ENCODE assay signal across 8 cellular contexts in genomic region chr3:58585005-58585786, GRCh38. TPM values are rescaled to one million over a fixed set of nuclear protein-coding genes. Genes with fewer than 3 reads are reported as not detected.
DNase-seq lines count a peak whose midpoint lies in the region; TF ChIP-seq lines count a peak whose summit lies in the region.

No MANE protein-coding gene starts in this region.

- H3K27me3 Mint-ChIP-seq in brain, result no peaks in the 10 kb centered on the region

- H3K27ac Mint-ChIP-seq in brain, result peak overlapping the region; percentile 0 to 94 (median 77)

- H3K4me3 ChIP-seq in HEK293 (ENCODE audit: low read depth, low read length) (peak overlapping the region; percentile 37), iPS-20b (ENCODE audit: low read length) (peak overlapping the region; percentile 62), skeletal muscle satellite cell (ENCODE audit: low read length) (peak overlapping the region; percentile 75)

- no peak overlapping the region for H3K27ac ChIP-seq in HEK293 (ENCODE audit: extremely low read depth, low read depth, low read length)
- H3K27ac ChIP-seq in iPS-20b (ENCODE audit: low read length), result no peak overlapping the region

- DNase-seq in GM04504 (ENCODE audit: low read depth) (peak; percentile 35), NCI-H1048 (lab: John Stamatoyannopoulos, UW) (peak; percentile 45), T-helper 9 cell (peak; percentile 32), NAMALWA (ENCODE audit: low spot score) (no peak)

- H3K9me3 ChIP-seq in HEK293 (ENCODE audit: control insufficient read depth, insufficient read depth, low read depth, low read length), result no peaks in the 10 kb centered on the region
- no peaks in the 10 kb centered on the region for H3K9me3 ChIP-seq in iPS-20b (ENCODE audit: insufficient read depth, low read depth, low read length)
- H3K9me3 ChIP-seq in skeletal muscle satellite cell (replicated peaks; ENCODE audit: low read length), result no peaks in the 10 kb centered on the region

- CTCF ChIA-PET in HEK293 (lab: Yijun Ruan, JAX), result interaction anchor here (0.7 to 1.9 kb wide), 8 partner anchors 9 to 297 kb away, joined by 3 to 8 read pairs (median 3); partner anchors contain the start of gene FAM107A

- H3K27me3 ChIP-seq in iPS-20b (ENCODE audit: insufficient read depth, low read length) (peaks cover 47% of the 10 kb centered on the region), skeletal muscle satellite cell (ENCODE audit: control insufficient read depth, insufficient read depth, low read length) (peaks cover 27% of the 10 kb centered on the region)

- H3K4me1 ChIP-seq in HEK293 (ENCODE audit: control insufficient read depth, insufficient read depth, low read length) (0 out of 2 replicates have a peak, but pooled peaks cover 3% of the 10 kb centered on the region), iPS-20b (ENCODE audit: insufficient read depth, low read length) (peaks cover 14% of the 10 kb centered on the region; the same call in 1 of the 2 replicates), skeletal muscle satellite cell (ENCODE audit: control insufficient read depth, insufficient read depth, low read length) (peaks cover 11% of the 10 kb centered on the region)

- H3K9me3 Mint-ChIP-seq in brain, result peaks cover 0 to 13% (median 7%) of the 10 kb centered on the region in 5 experiments

- peaks cover 62% of the 10 kb centered on the region for H3K4me1 Mint-ChIP-seq in brain

- no peak overlapping the region for H3K9ac ChIP-seq in iPS-20b (ENCODE audit: low read depth, low read length)
- peak overlapping the region; percentile 74 for H3K9ac ChIP-seq in skeletal muscle satellite cell (ENCODE audit: low read depth, low read length)

- TF ChIP-seq CTCF in HEK293 (tag by site-specific recombination; IDR thresholded peaks at IDR 0.05), result peak; percentile 72
- TF ChIP-seq CTCF in brain (conservative IDR thresholded peaks at IDR 0.05), result peak; percentile 55 to 82

- peak overlapping the region; percentile 97 for H3K4me2 ChIP-seq in skeletal muscle satellite cell (ENCODE audit: low read length)

- POLR2A ChIA-PET in HEK293 (lab: Yijun Ruan, JAX), result no interaction called here

- H3K36me3 Mint-ChIP-seq in brain, result peaks cover 6% of the 10 kb centered on the region

- H3K36me3 ChIP-seq in HEK293 (ENCODE audit: control insufficient read depth in 2 of 2, insufficient read depth in 1 of 2, low read length in 2 of 2) (no peaks in the 10 kb centered on the region), iPS-20b (ENCODE audit: insufficient read depth, low read depth, low read length) (no peaks in the 10 kb centered on the region), skeletal muscle satellite cell (ENCODE audit: insufficient read depth, low read length) (no peaks in the 10 kb centered on the region)

- peak overlapping the region in 4 of 5 experiments; percentile 53 to 79 (median 72) for H3K4me3 Mint-ChIP-seq in brain

TF ChIP-seq in HEK293, 187 proteins besides CTCF, POLR2A, EP300 and RAD21:
- TF ChIP-seq ZNF341 (tag by site-specific recombination; IDR thresholded peaks at IDR 0.05; ENCODE audit: low read depth) (peak; percentile 66), ZBTB8A (tag by site-specific recombination; IDR thresholded peaks at IDR 0.05) (peak; percentile 69), KLF8 (tag by site-specific recombination; IDR thresholded peaks at IDR 0.05) (no peak), TCF7L2 (IDR thresholded peaks at IDR 0.05; ENCODE audit: borderline replicate concordance, low read depth, low read length) (no peak), ZNF335 (tag by site-specific recombination; conservative IDR thresholded peaks at IDR 0.05) (peak; percentile 69), TRIM28 (IDR thresholded peaks at IDR 0.05; ENCODE audit: borderline replicate concordance, low read length) (peak; percentile 65; the same call in 1 of the 2 replicates), ZSCAN30 (tag by site-specific recombination; IDR thresholded peaks at IDR 0.05) (peak; percentile 70), EGR2 (tag by site-specific recombination; IDR thresholded peaks at IDR 0.05; ENCODE audit: low read depth) (peak; percentile 61), IKZF3 (tag by site-specific recombination; IDR thresholded peaks at IDR 0.05) (no peak), SCRT2 (tag by site-specific recombination; IDR thresholded peaks at IDR 0.05) (peak; percentile 85), ZNF677 (tag by site-specific recombination; IDR thresholded peaks at IDR 0.05) (no peak), ZNF585B (tag by site-specific recombination; IDR thresholded peaks at IDR 0.05) (no peak), ZNF394 (tag by site-specific recombination; IDR thresholded peaks at IDR 0.05; ENCODE audit: borderline replicate concordance) (peak; percentile 80), ZBTB17 (tag by site-specific recombination; IDR thresholded peaks at IDR 0.05) (peak; percentile 44), SP2 (tag by site-specific recombination; IDR thresholded peaks at IDR 0.05) (peak; percentile 61), OVOL3 (tag by site-specific recombination; IDR thresholded peaks at IDR 0.05) (no peak), ZBTB26 (tag by site-specific recombination; optimal IDR thresholded peaks at IDR 0.05) (peak; percentile 73), ZXDB (tag by site-specific recombination; IDR thresholded peaks at IDR 0.05) (0 out of 2 replicates have a peak, but pooled peaks have one; percentile 37), ZBTB48 (tag by site-specific recombination; IDR thresholded peaks at IDR 0.05) (peak; percentile 60), ZNF600 (tag by site-specific recombination; IDR thresholded peaks at IDR 0.05) (0 out of 2 replicates have a peak, but pooled peaks have one; percentile 5), ZFHX2 (tag by site-specific recombination; conservative IDR thresholded peaks at IDR 0.05) (peak; percentile 77)
- TF ChIP-seq, protein P1, sequence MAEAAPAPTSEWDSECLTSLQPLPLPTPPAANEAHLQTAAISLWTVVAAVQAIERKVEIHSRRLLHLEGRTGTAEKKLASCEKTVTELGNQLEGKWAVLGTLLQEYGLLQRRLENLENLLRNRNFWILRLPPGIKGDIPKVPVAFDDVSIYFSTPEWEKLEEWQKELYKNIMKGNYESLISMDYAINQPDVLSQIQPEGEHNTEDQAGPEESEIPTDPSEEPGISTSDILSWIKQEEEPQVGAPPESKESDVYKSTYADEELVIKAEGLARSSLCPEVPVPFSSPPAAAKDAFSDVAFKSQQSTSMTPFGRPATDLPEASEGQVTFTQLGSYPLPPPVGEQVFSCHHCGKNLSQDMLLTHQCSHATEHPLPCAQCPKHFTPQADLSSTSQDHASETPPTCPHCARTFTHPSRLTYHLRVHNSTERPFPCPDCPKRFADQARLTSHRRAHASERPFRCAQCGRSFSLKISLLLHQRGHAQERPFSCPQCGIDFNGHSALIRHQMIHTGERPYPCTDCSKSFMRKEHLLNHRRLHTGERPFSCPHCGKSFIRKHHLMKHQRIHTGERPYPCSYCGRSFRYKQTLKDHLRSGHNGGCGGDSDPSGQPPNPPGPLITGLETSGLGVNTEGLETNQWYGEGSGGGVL (tag by site-specific recombination; IDR thresholded peaks at IDR 0.05), result peak; percentile 67

RNA-seq across cellular contexts. Expression of gene FAM107A, which starts 8.0 kb away (rescaled TPM):
- 470 TPM for polyA plus RNA-seq in brain (ENCODE audit: insufficient read depth, low read depth, low replicate concordance)
- 0.22 TPM in 1 of 2 replicates, not detected in the other for total RNA-seq in skeletal muscle satellite cell (2012; rRNA removed)

RNA-seq across cellular contexts. Expression of gene ACOX2, which starts 48.2 kb away (rescaled TPM):
- 2.5 TPM for polyA plus RNA-seq in brain (ENCODE audit: insufficient read depth, low read depth, low replicate concordance)
- total RNA-seq in skeletal muscle satellite cell (2012; rRNA removed), result 13.8 and 15.7 TPM in 2 replicates
